ENCODE assay signal across 14 cellular contexts in the genomic region with DNA sequence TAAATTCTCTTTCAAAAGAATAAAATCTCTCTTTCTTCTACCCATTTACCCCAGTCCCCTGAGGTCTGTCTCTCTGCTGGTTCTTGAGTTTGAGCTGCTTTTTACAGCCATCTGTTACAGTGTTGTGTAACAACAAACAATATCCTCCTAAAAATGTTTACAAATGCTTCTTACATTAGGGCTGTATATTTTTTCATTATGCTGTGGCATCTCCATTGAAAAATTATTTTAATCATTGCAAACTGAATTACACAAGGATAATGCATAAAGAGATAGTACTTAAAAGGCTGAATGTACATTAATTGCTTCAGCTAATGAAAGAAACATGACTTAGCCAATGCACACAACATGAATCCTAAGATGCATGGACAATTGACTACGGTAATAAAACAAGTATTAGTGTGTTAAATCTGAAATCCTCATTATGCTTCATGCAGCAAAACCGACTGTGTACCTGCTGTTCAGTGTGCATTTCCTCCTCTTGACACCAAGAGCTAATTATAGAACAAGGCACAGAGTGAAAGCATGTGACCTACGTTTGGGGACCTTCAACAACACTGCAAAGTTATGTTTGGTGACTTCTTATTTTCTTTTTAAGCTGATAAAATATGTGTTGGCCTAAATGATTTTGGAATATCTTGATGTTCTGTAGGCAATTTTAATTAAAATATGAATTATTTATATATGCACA.
DNase-seq lines count a peak whose midpoint lies in the region; ATAC-seq and TF ChIP-seq lines count a peak whose summit lies in the region.
"Had no signal": no experiment of that assay in that cellular context is flagged by ENCODE, and none has a peak within 500 bp of the region (broad histone marks: within the 10 kb centered on the region; RNA-seq: fewer than 3 reads in every experiment).

No MANE protein-coding gene starts in this region.

- ATAC-seq in GM19328 (IDR thresholded peaks at IDR 0.05; ENCODE audit: unreplicated experiment) (peak; percentile 78), HG02885 (IDR thresholded peaks at IDR 0.05; ENCODE audit: poor library complexity, unreplicated experiment) (peak; percentile 82)
- no peak for ATAC-seq in stimulated activated naive CD8-positive, alpha-beta T cell treated with anti-CD3 and anti-CD28 coated beads, Interleukin-15, Interleukin-2, amounts not matched to agents 100 U/mL and 50 U/mL, for 24 hours
- ATAC-seq: right lobe of liver had no signal

- no peaks in the 10 kb centered on the region for H3K27me3 ChIP-seq in Loucy (ENCODE audit: insufficient read depth, low read length, poor library complexity, severe bottlenecking)
- H3K27me3 ChIP-seq: right lobe of liver had no signal

- peak; percentile 29 for DNase-seq in DMS53 (lab: John Stamatoyannopoulos, UW)
- DNase-seq in NCI-H1105 treated with DMSO at 0.1 percent for 48 hours (lab: John Stamatoyannopoulos, UW) = no peak
- DNase-seq in stimulated activated naive CD8-positive, alpha-beta T cell treated with anti-CD3 and anti-CD28 coated beads, Interleukin-15, Interleukin-2, amounts not matched to agents 100 U/mL and 50 U/mL, for 24 hours = no peak
- no peak for DNase-seq in NCI-H1092 treated with DMSO at 0.1 percent for 48 hours (lab: John Stamatoyannopoulos, UW)
- no peak for DNase-seq in stimulated activated CD4-positive, alpha-beta T cell treated with anti-CD3 and anti-CD28 coated beads, Interleukin-1b, Interleukin-23, amount 100 ng/mL, for 48 hours
- DNase-seq: activated CD4-positive, alpha-beta T cell treated with anti-CD3 and anti-CD28 coated beads, Interleukin-2, amount 50 U/mL, for 48 hours; activated naive CD8-positive, alpha-beta T cell treated with anti-CD3 and anti-CD28 coated beads, Interleukin-2, amount 10 ng/mL, durations not matched to agents 7 days and 5 days; mesendoderm; NCI-H2081; right lobe of liver; SIG-M5 had no signal

- no peaks in the 10 kb centered on the region for H3K79me2 ChIP-seq in Loucy (ENCODE audit: insufficient read depth, low read length)

- peak overlapping the region; percentile 60; the same call in 1 of the 2 replicates for H2AFZ ChIP-seq in Loucy (ENCODE audit: low read length)

- H3K9me3 ChIP-seq in Loucy (ENCODE audit: insufficient read depth, low read depth, low read length) = no peaks in the 10 kb centered on the region
- H3K9me3 ChIP-seq: right lobe of liver had no signal

- peak overlapping the region; percentile 22 for H3K9ac ChIP-seq in Loucy (ENCODE audit: low read depth, low read length, poor library complexity, severe bottlenecking)

- peaks cover 42% of the 10 kb centered on the region for H3K4me1 ChIP-seq in Loucy (ENCODE audit: insufficient read depth, low read length, poor library complexity, severe bottlenecking)
- H3K4me1 ChIP-seq: right lobe of liver had no signal

- H3K9me2 ChIP-seq in Loucy (replicated peaks; ENCODE audit: low read depth, low read length) = no peaks in the 10 kb centered on the region

- H3K4me3 ChIP-seq in Loucy (ENCODE audit: low read length, poor library complexity, severe bottlenecking) = peak overlapping the region; percentile 46
- H3K4me3 ChIP-seq: right lobe of liver had no signal

- no peak for TF ChIP-seq CTCF in Loucy (conservative IDR thresholded peaks at IDR 0.05; ENCODE audit: low read length)

- H3K36me3 ChIP-seq in Loucy (ENCODE audit: insufficient read depth, low read length) = no peaks in the 10 kb centered on the region
- H3K36me3 ChIP-seq: right lobe of liver had no signal

- H4K20me1 ChIP-seq in Loucy (ENCODE audit: insufficient read depth, low read length, poor library complexity, severe bottlenecking) = no peaks in the 10 kb centered on the region

- peak overlapping the region; percentile 64 for H3K4me2 ChIP-seq in Loucy (ENCODE audit: low read depth, low read length, poor library complexity, severe bottlenecking)

- no peaks in the 10 kb centered on the region for H3F3A ChIP-seq in Loucy (ENCODE audit: low read depth)
